1 cellular context compared by ENCODE assay signal in the genomic region with DNA sequence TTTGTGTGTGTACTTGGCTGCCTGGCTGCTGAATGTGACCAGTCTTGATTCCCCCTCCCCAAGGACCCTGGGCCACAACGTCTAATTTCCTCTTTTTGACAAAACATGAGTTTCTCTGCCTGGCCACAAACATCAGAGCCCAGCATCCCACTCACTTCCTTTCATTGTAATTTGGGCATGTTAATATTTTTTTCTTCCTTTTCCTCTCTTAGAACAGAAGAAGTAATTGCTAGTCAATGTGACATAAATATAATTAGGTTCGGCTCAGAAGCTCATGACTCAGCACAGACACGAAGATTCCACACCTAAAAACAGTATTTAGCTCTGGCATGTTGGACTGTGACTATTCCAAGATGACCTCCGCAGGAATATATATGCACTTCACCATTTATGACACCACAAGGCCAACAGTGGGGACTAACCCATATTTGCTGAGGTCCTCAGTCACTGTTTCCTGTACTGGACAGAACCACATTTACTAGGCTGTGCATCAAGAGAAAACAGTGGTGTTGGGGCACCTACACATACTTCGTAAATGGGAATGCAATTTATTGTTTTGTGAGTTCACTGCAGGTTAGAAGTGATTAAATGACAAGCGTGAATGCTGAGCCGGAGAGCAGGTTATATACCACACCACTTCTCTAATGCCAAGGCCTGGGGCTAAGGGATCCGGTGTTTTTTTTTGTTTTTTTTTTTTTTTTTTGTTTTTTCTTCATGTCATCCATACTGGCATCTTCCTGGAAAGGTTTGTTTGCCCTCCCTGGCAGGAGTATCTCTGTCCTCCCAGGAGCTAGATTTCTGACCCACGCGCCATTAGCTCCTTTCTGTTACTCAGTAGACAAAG.
TF ChIP-seq lines count a peak whose summit lies in the region.

No MANE protein-coding gene starts in this region.

TF ChIP-seq in SK-N-SH, 30 proteins besides CTCF, POLR2A, EP300 and RAD21 (continued from another document):
- TF ChIP-seq RCOR1 (IDR thresholded peaks at IDR 0.05; ENCODE audit: low read length) (no peak), GATA2 (CRISPR knock-in tag; IDR thresholded peaks at IDR 0.05) (no peak), JUND (IDR thresholded peaks at IDR 0.05) (no peak), EZH2phosphoT487 (IDR thresholded peaks at IDR 0.05; ENCODE audit: borderline replicate concordance, low read depth) (no peak), NFIC (IDR thresholded peaks at IDR 0.05; ENCODE audit: borderline replicate concordance) (no peak), TEAD4 (IDR thresholded peaks at IDR 0.05; ENCODE audit: borderline replicate concordance, insufficient read depth) (no peak), MEF2A (IDR thresholded peaks at IDR 0.05; ENCODE audit: borderline replicate concordance, low read depth) (no peak), NRF1 (IDR thresholded peaks at IDR 0.05; ENCODE audit: low read depth, low read length) (no peak)
- TF ChIP-seq, protein P1, sequence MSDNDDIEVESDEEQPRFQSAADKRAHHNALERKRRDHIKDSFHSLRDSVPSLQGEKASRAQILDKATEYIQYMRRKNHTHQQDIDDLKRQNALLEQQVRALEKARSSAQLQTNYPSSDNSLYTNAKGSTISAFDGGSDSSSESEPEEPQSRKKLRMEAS (IDR thresholded peaks at IDR 0.05; ENCODE audit: low read depth): no peak
- TF ChIP-seq, protein P2, sequence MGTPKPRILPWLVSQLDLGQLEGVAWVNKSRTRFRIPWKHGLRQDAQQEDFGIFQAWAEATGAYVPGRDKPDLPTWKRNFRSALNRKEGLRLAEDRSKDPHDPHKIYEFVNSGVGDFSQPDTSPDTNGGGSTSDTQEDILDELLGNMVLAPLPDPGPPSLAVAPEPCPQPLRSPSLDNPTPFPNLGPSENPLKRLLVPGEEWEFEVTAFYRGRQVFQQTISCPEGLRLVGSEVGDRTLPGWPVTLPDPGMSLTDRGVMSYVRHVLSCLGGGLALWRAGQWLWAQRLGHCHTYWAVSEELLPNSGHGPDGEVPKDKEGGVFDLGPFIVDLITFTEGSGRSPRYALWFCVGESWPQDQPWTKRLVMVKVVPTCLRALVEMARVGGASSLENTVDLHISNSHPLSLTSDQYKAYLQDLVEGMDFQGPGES (IDR thresholded peaks at IDR 0.05; ENCODE audit: low read depth, low read length): no peak
